1 cellular context compared by ENCODE assay signal in genomic region chr14:71487449-71487848, GRCh38.
TF ChIP-seq lines count a peak whose summit lies in the region.

No MANE protein-coding gene starts in this region.

TF ChIP-seq in GM23338, 12 proteins besides CTCF, POLR2A, EP300 and RAD21:
- TF ChIP-seq EZH2 (IDR thresholded peaks at IDR 0.05; ENCODE audit: low read depth, unreplicated experiment) (no peak), JUNB (IDR thresholded peaks at IDR 0.05; ENCODE audit: unreplicated experiment) (no peak), NANOG (IDR thresholded peaks at IDR 0.05; ENCODE audit: borderline replicate concordance) (no peak), CREB1 (CRISPR knock-in tag; IDR thresholded peaks at IDR 0.05; ENCODE audit: low read depth) (no peak), EZH2phosphoT487 (IDR thresholded peaks at IDR 0.05; ENCODE audit: unreplicated experiment) (no peak), ZNF114 (CRISPR knock-in tag; IDR thresholded peaks at IDR 0.05) (no peak), ETS1 (IDR thresholded peaks at IDR 0.05) (no peak), ZNF462 (CRISPR knock-in tag; IDR thresholded peaks at IDR 0.05) (no peak), ZNF331 (CRISPR knock-in tag; IDR thresholded peaks at IDR 0.05; ENCODE audit: low read depth) (no peak), STAT1 (IDR thresholded peaks at IDR 0.05; ENCODE audit: unreplicated experiment) (no peak), REST (IDR thresholded peaks at IDR 0.05; ENCODE audit: unreplicated experiment) (no peak), POLR2AphosphoS5 (IDR thresholded peaks at IDR 0.05; ENCODE audit: low read depth) (no peak)
TF ChIP-seq in GM23338: peak in this region for 0.
